In the genomic region with DNA sequence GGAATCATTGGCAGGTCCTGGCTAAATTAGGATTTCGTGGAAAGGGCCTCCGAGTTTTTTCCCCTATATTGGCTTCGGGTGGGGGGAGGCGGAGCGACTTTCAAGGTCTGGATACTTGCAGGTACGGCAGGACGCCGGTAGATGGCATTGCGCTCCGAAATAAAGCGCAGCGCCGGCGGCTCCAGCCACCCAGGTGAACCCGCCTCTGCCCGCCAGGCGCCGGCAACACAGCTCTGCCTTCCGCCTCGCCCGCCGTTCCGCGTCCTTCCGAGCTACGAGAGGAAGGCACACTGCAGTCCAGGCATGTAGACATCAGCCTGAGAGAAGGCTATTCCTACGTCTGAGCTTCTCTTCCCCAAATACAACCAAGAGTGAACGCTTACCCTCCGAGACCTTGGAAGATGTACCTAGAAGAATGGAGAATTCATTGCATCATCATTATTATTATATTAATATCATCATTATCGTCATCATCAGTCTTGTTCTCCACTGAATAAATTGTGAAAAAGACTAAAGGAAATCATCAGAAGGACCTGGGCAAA, we compare ENCODE assay signal across 1 cellular context.
TF ChIP-seq lines count a peak whose summit lies in the region.

No MANE protein-coding gene starts in this region.

TF ChIP-seq in HepG2, 621 proteins besides CTCF, POLR2A, EP300 and RAD21 (continued from another document and continues in another):
- TF ChIP-seq ZNF281 (CRISPR knock-in tag; IDR thresholded peaks at IDR 0.05; ENCODE audit: borderline replicate concordance): no peak
- TF ChIP-seq E2F1 (CRISPR knock-in tag; IDR thresholded peaks at IDR 0.05): no peak
- TF ChIP-seq ZNF629 (CRISPR knock-in tag; conservative IDR thresholded peaks at IDR 0.05): no peak
- TF ChIP-seq, protein P1, sequence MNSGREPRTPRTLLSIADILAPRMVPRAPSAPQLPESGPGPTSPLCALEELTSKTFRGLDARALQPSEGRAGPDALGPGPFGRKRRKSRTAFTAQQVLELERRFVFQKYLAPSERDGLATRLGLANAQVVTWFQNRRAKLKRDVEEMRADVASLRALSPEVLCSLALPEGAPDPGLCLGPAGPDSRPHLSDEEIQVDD (CRISPR knock-in tag; IDR thresholded peaks at IDR 0.05; ENCODE audit: borderline replicate concordance): no peak
- TF ChIP-seq, protein P2, sequence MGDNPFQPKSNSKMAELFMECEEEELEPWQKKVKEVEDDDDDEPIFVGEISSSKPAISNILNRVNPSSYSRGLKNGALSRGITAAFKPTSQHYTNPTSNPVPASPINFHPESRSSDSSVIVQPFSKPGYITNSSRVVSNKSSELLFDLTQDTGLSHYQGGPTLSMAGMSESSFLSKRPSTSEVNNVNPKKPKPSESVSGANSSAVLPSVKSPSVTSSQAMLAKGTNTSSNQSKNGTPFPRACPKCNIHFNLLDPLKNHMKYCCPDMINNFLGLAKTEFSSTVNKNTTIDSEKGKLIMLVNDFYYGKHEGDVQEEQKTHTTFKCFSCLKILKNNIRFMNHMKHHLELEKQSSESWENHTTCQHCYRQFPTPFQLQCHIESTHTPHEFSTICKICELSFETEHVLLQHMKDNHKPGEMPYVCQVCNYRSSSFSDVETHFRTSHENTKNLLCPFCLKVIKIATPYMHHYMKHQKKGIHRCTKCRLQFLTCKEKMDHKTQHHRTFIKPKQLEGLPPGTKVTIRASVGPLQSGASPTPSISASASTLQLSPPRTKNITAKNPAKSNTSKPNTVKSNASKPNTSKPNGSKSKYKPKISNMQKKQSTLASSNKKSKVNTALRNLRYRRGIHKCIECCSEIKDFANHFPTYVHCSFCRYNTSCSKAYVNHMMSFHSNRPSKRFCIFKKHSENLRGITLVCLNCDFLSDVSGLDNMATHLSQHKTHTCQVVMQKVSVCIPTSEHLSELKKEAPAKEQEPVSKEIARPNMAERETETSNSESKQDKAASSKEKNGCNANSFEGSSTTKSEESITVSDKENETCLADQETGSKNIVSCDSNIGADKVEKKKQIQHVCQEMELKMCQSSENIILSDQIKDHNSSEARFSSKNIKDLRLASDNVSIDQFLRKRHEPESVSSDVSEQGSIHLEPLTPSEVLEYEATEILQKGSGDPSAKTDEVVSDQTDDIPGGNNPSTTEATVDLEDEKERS (CRISPR knock-in tag; IDR thresholded peaks at IDR 0.05): no peak
- no peak for TF ChIP-seq TGIF2 (CRISPR knock-in tag; IDR thresholded peaks at IDR 0.05)
- no peak for TF ChIP-seq NR3C1 (CRISPR knock-in tag; IDR thresholded peaks at IDR 0.05)
- TF ChIP-seq SMC3 (IDR thresholded peaks at IDR 0.05; ENCODE audit: low read length): peak; percentile 31; the same call in 1 of the 2 replicates
- peak; percentile 52; the same call in 1 of the 2 replicates for TF ChIP-seq ZSCAN31 (CRISPR knock-in tag; IDR thresholded peaks at IDR 0.05; ENCODE audit: low read depth)
- no peak for TF ChIP-seq MZF1 (CRISPR knock-in tag; IDR thresholded peaks at IDR 0.05; ENCODE audit: borderline replicate concordance)
- no peak for TF ChIP-seq SPEN (CRISPR knock-in tag; IDR thresholded peaks at IDR 0.05; ENCODE audit: low read depth)
- TF ChIP-seq JUN (CRISPR knock-in tag; IDR thresholded peaks at IDR 0.05): no peak
- TF ChIP-seq MAF1 (CRISPR knock-in tag; IDR thresholded peaks at IDR 0.05; ENCODE audit: borderline replicate concordance): no peak
- TF ChIP-seq, protein P3, sequence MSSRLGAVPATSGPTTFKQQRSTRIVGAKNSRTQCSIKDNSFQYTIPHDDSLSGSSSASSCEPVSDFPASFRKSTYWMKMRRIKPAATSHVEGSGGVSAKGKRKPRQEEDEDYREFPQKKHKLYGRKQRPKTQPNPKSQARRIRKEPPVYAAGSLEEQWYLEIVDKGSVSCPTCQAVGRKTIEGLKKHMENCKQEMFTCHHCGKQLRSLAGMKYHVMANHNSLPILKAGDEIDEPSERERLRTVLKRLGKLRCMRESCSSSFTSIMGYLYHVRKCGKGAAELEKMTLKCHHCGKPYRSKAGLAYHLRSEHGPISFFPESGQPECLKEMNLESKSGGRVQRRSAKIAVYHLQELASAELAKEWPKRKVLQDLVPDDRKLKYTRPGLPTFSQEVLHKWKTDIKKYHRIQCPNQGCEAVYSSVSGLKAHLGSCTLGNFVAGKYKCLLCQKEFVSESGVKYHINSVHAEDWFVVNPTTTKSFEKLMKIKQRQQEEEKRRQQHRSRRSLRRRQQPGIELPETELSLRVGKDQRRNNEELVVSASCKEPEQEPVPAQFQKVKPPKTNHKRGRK (CRISPR knock-in tag; IDR thresholded peaks at IDR 0.05): no peak
- TF ChIP-seq KAT8 (CRISPR knock-in tag; IDR thresholded peaks at IDR 0.05): no peak
- TF ChIP-seq ZNF781 (CRISPR knock-in tag; IDR thresholded peaks at IDR 0.05; ENCODE audit: borderline replicate concordance, not compliant biosample characterization): no peak
- TF ChIP-seq ZUFSP (CRISPR knock-in tag; IDR thresholded peaks at IDR 0.05; ENCODE audit: borderline replicate concordance): no peak
- TF ChIP-seq ZFP91 (CRISPR knock-in tag; IDR thresholded peaks at IDR 0.05; ENCODE audit: borderline replicate concordance): peak; percentile 44; the same call in 1 of the 2 replicates
- TF ChIP-seq HMGXB4 (CRISPR knock-in tag; IDR thresholded peaks at IDR 0.05; ENCODE audit: borderline replicate concordance in 1 of 2, low read depth in 1 of 2): peak; percentile 28 to 56; a peak in 1 of 4 replicates
- TF ChIP-seq ZNF30 (CRISPR knock-in tag; IDR thresholded peaks at IDR 0.05): no peak
- TF ChIP-seq ZNF687 (CRISPR knock-in tag; IDR thresholded peaks at IDR 0.05): peak; percentile 47
- 0 out of 2 replicates have a peak, but pooled peaks have one; percentile 19 for TF ChIP-seq IRF2 (CRISPR knock-in tag; IDR thresholded peaks at IDR 0.05)
- TF ChIP-seq YY1 (IDR thresholded peaks at IDR 0.05; ENCODE audit: insufficient read depth, insufficient replicate concordance, low read depth, low read length): no peak
- TF ChIP-seq PITX1 (CRISPR knock-in tag; IDR thresholded peaks at IDR 0.05): no peak
- peak; percentile 35; the same call in 1 of the 2 replicates for TF ChIP-seq ARID5B (CRISPR knock-in tag; IDR thresholded peaks at IDR 0.05)
- peak; percentile 73 for TF ChIP-seq STAG1 (CRISPR knock-in tag; IDR thresholded peaks at IDR 0.05)
- TF ChIP-seq JUNB (CRISPR knock-in tag; IDR thresholded peaks at IDR 0.05; ENCODE audit: borderline replicate concordance): no peak
